Comparison of ENCODE assay signal across 1 cellular context in genomic region chr16:15928261-15929104, GRCh38.
TF ChIP-seq lines count a peak whose summit lies in the region.

No MANE protein-coding gene starts in this region.

TF ChIP-seq in HepG2, 621 proteins besides CTCF, POLR2A, EP300 and RAD21 (continued from another document and continues in another):
- TF ChIP-seq ZXDC (CRISPR knock-in tag; IDR thresholded peaks at IDR 0.05) (no peak), BRCA1 (CRISPR knock-in tag; IDR thresholded peaks at IDR 0.05) (no peak), TGIF2 (CRISPR knock-in tag; IDR thresholded peaks at IDR 0.05) (no peak), ZNF619 (CRISPR knock-in tag; IDR thresholded peaks at IDR 0.05) (no peak), TBL1XR1 (IDR thresholded peaks at IDR 0.05; ENCODE audit: borderline replicate concordance, low read length, partially characterized antibody) (no peak), SP4 (CRISPR knock-in tag; IDR thresholded peaks at IDR 0.05) (no peak), TP53 (CRISPR knock-in tag; conservative IDR thresholded peaks at IDR 0.05) (no peak), HOXD1 (CRISPR knock-in tag; IDR thresholded peaks at IDR 0.05) (0 out of 2 replicates have a peak, but pooled peaks have one; percentile 26), KLF11 (CRISPR knock-in tag; IDR thresholded peaks at IDR 0.05) (no peak), HNRNPK (IDR thresholded peaks at IDR 0.05; ENCODE audit: low read depth, low read length, poor library complexity, severe bottlenecking) (no peak), ZGPAT (CRISPR knock-in tag; IDR thresholded peaks at IDR 0.05) (peak; percentile 43; the same call in 1 of the 2 replicates), RFXANK (CRISPR knock-in tag; IDR thresholded peaks at IDR 0.05) (no peak), USF2 (IDR thresholded peaks at IDR 0.05; ENCODE audit: low read depth, low read length) (no peak), USF2 (CRISPR knock-in tag; IDR thresholded peaks at IDR 0.05; ENCODE audit: borderline replicate concordance) (no peak), ZMAT3 (CRISPR knock-in tag; conservative IDR thresholded peaks at IDR 0.05) (no peak), RERE (CRISPR knock-in tag; IDR thresholded peaks at IDR 0.05; ENCODE audit: low read depth) (no peak), KDM6A (CRISPR knock-in tag; IDR thresholded peaks at IDR 0.05; ENCODE audit: low read depth) (peak; percentile 31; the same call in 1 of the 2 replicates), HNF4A (CRISPR knock-in tag; IDR thresholded peaks at IDR 0.05) (peak; percentile 77)
- TF ChIP-seq, protein P1, sequence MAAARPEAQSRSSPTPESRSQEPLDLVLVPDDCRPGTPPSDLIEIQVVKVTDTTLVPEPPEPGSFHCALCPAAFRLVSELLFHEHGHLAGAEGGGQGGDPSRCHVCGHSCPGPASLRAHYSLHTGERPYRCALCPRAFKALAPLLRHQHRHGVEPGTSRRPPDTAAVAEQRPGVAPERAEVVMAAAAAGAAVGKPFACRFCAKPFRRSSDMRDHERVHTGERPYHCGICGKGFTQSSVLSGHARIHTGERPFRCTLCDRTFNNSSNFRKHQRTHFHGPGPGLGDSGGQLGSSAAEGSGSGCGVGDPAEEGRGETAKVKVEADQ (CRISPR knock-in tag; IDR thresholded peaks at IDR 0.05; ENCODE audit: borderline replicate concordance) = 0 out of 2 replicates have a peak, but pooled peaks have one; percentile 23
- TF ChIP-seq, protein P2, sequence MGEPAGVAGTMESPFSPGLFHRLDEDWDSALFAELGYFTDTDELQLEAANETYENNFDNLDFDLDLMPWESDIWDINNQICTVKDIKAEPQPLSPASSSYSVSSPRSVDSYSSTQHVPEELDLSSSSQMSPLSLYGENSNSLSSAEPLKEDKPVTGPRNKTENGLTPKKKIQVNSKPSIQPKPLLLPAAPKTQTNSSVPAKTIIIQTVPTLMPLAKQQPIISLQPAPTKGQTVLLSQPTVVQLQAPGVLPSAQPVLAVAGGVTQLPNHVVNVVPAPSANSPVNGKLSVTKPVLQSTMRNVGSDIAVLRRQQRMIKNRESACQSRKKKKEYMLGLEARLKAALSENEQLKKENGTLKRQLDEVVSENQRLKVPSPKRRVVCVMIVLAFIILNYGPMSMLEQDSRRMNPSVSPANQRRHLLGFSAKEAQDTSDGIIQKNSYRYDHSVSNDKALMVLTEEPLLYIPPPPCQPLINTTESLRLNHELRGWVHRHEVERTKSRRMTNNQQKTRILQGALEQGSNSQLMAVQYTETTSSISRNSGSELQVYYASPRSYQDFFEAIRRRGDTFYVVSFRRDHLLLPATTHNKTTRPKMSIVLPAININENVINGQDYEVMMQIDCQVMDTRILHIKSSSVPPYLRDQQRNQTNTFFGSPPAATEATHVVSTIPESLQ (CRISPR knock-in tag; conservative IDR thresholded peaks at IDR 0.05) = no peak
- TF ChIP-seq, protein P3, sequence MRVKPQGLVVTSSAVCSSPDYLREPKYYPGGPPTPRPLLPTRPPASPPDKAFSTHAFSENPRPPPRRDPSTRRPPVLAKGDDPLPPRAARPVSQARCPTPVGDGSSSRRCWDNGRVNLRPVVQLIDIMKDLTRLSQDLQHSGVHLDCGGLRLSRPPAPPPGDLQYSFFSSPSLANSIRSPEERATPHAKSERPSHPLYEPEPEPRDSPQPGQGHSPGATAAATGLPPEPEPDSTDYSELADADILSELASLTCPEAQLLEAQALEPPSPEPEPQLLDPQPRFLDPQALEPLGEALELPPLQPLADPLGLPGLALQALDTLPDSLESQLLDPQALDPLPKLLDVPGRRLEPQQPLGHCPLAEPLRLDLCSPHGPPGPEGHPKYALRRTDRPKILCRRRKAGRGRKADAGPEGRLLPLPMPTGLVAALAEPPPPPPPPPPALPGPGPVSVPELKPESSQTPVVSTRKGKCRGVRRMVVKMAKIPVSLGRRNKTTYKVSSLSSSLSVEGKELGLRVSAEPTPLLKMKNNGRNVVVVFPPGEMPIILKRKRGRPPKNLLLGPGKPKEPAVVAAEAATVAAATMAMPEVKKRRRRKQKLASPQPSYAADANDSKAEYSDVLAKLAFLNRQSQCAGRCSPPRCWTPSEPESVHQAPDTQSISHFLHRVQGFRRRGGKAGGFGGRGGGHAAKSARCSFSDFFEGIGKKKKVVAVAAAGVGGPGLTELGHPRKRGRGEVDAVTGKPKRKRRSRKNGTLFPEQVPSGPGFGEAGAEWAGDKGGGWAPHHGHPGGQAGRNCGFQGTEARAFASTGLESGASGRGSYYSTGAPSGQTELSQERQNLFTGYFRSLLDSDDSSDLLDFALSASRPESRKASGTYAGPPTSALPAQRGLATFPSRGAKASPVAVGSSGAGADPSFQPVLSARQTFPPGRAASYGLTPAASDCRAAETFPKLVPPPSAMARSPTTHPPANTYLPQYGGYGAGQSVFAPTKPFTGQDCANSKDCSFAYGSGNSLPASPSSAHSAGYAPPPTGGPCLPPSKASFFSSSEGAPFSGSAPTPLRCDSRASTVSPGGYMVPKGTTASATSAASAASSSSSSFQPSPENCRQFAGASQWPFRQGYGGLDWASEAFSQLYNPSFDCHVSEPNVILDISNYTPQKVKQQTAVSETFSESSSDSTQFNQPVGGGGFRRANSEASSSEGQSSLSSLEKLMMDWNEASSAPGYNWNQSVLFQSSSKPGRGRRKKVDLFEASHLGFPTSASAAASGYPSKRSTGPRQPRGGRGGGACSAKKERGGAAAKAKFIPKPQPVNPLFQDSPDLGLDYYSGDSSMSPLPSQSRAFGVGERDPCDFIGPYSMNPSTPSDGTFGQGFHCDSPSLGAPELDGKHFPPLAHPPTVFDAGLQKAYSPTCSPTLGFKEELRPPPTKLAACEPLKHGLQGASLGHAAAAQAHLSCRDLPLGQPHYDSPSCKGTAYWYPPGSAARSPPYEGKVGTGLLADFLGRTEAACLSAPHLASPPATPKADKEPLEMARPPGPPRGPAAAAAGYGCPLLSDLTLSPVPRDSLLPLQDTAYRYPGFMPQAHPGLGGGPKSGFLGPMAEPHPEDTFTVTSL (CRISPR knock-in tag; IDR thresholded peaks at IDR 0.05; ENCODE audit: borderline replicate concordance) = peak; percentile 42; the same call in 1 of the 2 replicates
- TF ChIP-seq, protein P4, sequence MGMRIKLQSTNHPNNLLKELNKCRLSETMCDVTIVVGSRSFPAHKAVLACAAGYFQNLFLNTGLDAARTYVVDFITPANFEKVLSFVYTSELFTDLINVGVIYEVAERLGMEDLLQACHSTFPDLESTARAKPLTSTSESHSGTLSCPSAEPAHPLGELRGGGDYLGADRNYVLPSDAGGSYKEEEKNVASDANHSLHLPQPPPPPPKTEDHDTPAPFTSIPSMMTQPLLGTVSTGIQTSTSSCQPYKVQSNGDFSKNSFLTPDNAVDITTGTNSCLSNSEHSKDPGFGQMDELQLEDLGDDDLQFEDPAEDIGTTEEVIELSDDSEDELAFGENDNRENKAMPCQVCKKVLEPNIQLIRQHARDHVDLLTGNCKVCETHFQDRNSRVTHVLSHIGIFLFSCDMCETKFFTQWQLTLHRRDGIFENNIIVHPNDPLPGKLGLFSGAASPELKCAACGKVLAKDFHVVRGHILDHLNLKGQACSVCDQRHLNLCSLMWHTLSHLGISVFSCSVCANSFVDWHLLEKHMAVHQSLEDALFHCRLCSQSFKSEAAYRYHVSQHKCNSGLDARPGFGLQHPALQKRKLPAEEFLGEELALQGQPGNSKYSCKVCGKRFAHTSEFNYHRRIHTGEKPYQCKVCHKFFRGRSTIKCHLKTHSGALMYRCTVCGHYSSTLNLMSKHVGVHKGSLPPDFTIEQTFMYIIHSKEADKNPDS (CRISPR knock-in tag; IDR thresholded peaks at IDR 0.05) = no peak
- TF ChIP-seq, protein P5, sequence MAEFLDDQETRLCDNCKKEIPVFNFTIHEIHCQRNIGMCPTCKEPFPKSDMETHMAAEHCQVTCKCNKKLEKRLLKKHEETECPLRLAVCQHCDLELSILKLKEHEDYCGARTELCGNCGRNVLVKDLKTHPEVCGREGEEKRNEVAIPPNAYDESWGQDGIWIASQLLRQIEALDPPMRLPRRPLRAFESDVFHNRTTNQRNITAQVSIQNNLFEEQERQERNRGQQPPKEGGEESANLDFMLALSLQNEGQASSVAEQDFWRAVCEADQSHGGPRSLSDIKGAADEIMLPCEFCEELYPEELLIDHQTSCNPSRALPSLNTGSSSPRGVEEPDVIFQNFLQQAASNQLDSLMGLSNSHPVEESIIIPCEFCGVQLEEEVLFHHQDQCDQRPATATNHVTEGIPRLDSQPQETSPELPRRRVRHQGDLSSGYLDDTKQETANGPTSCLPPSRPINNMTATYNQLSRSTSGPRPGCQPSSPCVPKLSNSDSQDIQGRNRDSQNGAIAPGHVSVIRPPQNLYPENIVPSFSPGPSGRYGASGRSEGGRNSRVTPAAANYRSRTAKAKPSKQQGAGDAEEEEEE (CRISPR knock-in tag; IDR thresholded peaks at IDR 0.05; ENCODE audit: borderline replicate concordance) = no peak; the same call in 1 of the 2 replicates
- TF ChIP-seq, protein P6, sequence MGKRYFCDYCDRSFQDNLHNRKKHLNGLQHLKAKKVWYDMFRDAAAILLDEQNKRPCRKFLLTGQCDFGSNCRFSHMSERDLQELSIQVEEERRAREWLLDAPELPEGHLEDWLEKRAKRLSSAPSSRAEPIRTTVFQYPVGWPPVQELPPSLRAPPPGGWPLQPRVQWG (CRISPR knock-in tag; IDR thresholded peaks at IDR 0.05; ENCODE audit: borderline replicate concordance, low read depth) = no peak
